In the genomic region with DNA sequence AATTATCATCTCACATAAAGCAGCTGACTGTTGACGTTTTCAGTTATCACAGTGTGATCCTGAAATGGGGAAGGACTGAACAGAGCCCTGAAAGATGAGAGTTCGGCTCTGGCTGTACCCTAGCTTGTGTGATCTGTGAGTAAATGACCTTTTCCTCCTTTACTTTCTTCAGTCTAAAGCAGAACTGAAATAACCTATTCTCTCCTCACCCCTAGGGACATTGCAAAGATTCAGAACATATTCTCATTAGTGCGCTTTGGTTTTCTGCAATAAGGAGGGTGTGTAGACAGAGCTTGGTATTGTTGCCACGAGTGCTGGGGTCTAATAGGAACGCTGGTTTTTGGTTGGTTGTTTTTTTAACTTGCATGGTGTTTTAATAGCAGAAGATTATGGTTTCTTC, we compare ENCODE assay signal across 15 cellular contexts. TPM values are rescaled to one million over a fixed set of nuclear protein-coding genes. Genes with fewer than 3 reads are reported as not detected.
DNase-seq lines count a peak whose midpoint lies in the region; ATAC-seq, FAIRE-seq and TF ChIP-seq lines count a peak whose summit lies in the region.
"Had no signal": no experiment of that assay in that cellular context is flagged by ENCODE, and none has a peak within 500 bp of the region (broad histone marks: within the 10 kb centered on the region; RNA-seq: fewer than 3 reads in every experiment).

No MANE protein-coding gene starts in this region.

- peaks cover 14 to 54% of the 10 kb centered on the region in 2 donors for H3K4me1 Mint-ChIP-seq in natural killer cell treated with Interleukin-12 subunit alpha and Interleukin-12 subunit beta and Interleukin-15 and Interleukin-18, amount 100 ng/mL, for 72 hours (ENCODE audit: low read depth in 2 of 2)
- H3K4me1 Mint-ChIP-seq in natural killer cell, result peaks cover 6% of the 10 kb centered on the region in 2 donors

- no peaks in the 10 kb centered on the region for H3K27me3 Mint-ChIP-seq in natural killer cell treated with Interleukin-12 subunit alpha and Interleukin-12 subunit beta and Interleukin-15 and Interleukin-18, amount 100 ng/mL, for 72 hours
- no peaks in the 10 kb centered on the region for H3K27me3 Mint-ChIP-seq in natural killer cell (ENCODE audit: low read depth in 2 of 2)
- H3K27me3 Mint-ChIP-seq: dendritic cell treated with granulocyte-macrophage colony-stimulating factor and Interleukin-4, amounts not matched to agents 40 ng/mL and 50 ng/mL, for 4 days had no signal

- no peaks in the 10 kb centered on the region for H3K36me3 ChIP-seq in brain microvascular endothelial cell (replicated peaks)
- H3K36me3 ChIP-seq: transverse colon had no signal

- H3K27ac Mint-ChIP-seq in natural killer cell treated with Interleukin-12 subunit alpha and Interleukin-12 subunit beta and Interleukin-15 and Interleukin-18, amount 100 ng/mL, for 72 hours, result peak overlapping the region in 1 of 2 donors; percentile 99
- H3K27ac Mint-ChIP-seq in natural killer cell, result no peak overlapping the region
- H3K27ac Mint-ChIP-seq: activated CD8-positive, alpha-beta T cell treated with anti-CD3 and anti-CD28 coated beads, Interleukin-2, amount 10 ng/mL, durations not matched to agents 7 days and 5 days; dendritic cell treated with granulocyte-macrophage colony-stimulating factor and Interleukin-4, amounts not matched to agents 40 ng/mL and 50 ng/mL, for 4 days had no signal

- H3K4me3 Mint-ChIP-seq in natural killer cell treated with Interleukin-12 subunit alpha and Interleukin-12 subunit beta and Interleukin-15 and Interleukin-18, amount 100 ng/mL, for 72 hours, result peak overlapping the region; percentile 91
- no peak overlapping the region for H3K4me3 Mint-ChIP-seq in natural killer cell
- H3K4me3 Mint-ChIP-seq: activated CD8-positive, alpha-beta T cell treated with anti-CD3 and anti-CD28 coated beads, Interleukin-2, amount 10 ng/mL, durations not matched to agents 7 days and 5 days; dendritic cell treated with granulocyte-macrophage colony-stimulating factor and Interleukin-4, amounts not matched to agents 40 ng/mL and 50 ng/mL, for 4 days had no signal

- H3K27me3 ChIP-seq in brain microvascular endothelial cell (replicated peaks), result no peaks in the 10 kb centered on the region
- H3K27me3 ChIP-seq: transverse colon had no signal

- in situ Hi-C loops in brain microvascular endothelial cell (cut with HindIII; ENCODE audit: low pct_ligation_motif_present, low sequenced_read_pairs), result no loop called here

- no peak for TF ChIP-seq CTCF in natural killer cell (IDR thresholded peaks at IDR 0.05)
- no peak for TF ChIP-seq CTCF in omental fat pad (IDR thresholded peaks at IDR 0.05)
- no peak for TF ChIP-seq CTCF in brain microvascular endothelial cell (IDR thresholded peaks at IDR 0.05; ENCODE audit: low read depth, low read length, missing control alignments)

- FAIRE-seq in HTR-8/SVneo (lab: Jason Lieb, UNC), result no peak
- FAIRE-seq: keratinocyte had no signal

- H3K9me3 Mint-ChIP-seq in natural killer cell treated with Interleukin-12 subunit alpha and Interleukin-12 subunit beta and Interleukin-15 and Interleukin-18, amount 100 ng/mL, for 72 hours, result no peaks in the 10 kb centered on the region
- H3K9me3 Mint-ChIP-seq in natural killer cell, result no peaks in the 10 kb centered on the region
- H3K9me3 Mint-ChIP-seq: dendritic cell treated with granulocyte-macrophage colony-stimulating factor and Interleukin-4, amounts not matched to agents 40 ng/mL and 50 ng/mL, for 4 days had no signal

- ATAC-seq in natural killer cell treated with Interleukin-12 subunit alpha and Interleukin-12 subunit beta and Interleukin-15 and Interleukin-18, amount 100 ng/mL, for 72 hours, result no peak
- ATAC-seq in natural killer cell (no peak), GM21529 (IDR thresholded peaks at IDR 0.05; ENCODE audit: unreplicated experiment) (peak; percentile 80), HG03342 (IDR thresholded peaks at IDR 0.05; ENCODE audit: unreplicated experiment) (peak; percentile 61), GM18517 (IDR thresholded peaks at IDR 0.05; ENCODE audit: unreplicated experiment) (no peak), omental fat pad (ENCODE audit: low FRiP score) (no peak)
- ATAC-seq: activated CD8-positive, alpha-beta T cell treated with anti-CD3 and anti-CD28 coated beads, Interleukin-2, amount 10 ng/mL, durations not matched to agents 7 days and 5 days had no signal

- intact Hi-C loops in natural killer cell (cut with micrococcal nuclease), result no loop called here

- H3K36me3 Mint-ChIP-seq in natural killer cell treated with Interleukin-12 subunit alpha and Interleukin-12 subunit beta and Interleukin-15 and Interleukin-18, amount 100 ng/mL, for 72 hours, result peaks cover 6% of the 10 kb centered on the region
- no peaks in the 10 kb centered on the region for H3K36me3 Mint-ChIP-seq in natural killer cell

- no peak for DNase-seq in natural killer cell treated with Interleukin-12 subunit alpha and Interleukin-12 subunit beta and Interleukin-15 and Interleukin-18, amount 100 ng/mL, for 72 hours (ENCODE audit: low spot score)
- no peak for DNase-seq in natural killer cell
- no peak for DNase-seq in HTR-8/SVneo (ENCODE audit: insufficient read length, low spot score)
- DNase-seq in omental fat pad (ENCODE audit: low spot score), result no peak
- no peak for DNase-seq in brain microvascular endothelial cell
- DNase-seq: activated CD8-positive, alpha-beta T cell treated with anti-CD3 and anti-CD28 coated beads, Interleukin-2, amount 10 ng/mL, durations not matched to agents 7 days and 5 days; DMS153; Karpas-422; SW 1271; transverse colon had no signal

- H3K4me3 ChIP-seq in brain microvascular endothelial cell (ENCODE audit: low read depth, low read length), result no peak overlapping the region
- H3K4me3 ChIP-seq: transverse colon had no signal

- H3K27ac ChIP-seq in brain microvascular endothelial cell, result no peak overlapping the region
- H3K27ac ChIP-seq: transverse colon had no signal

RNA-seq across cellular contexts. Expression of a gene that starts 16.7 kb away (rescaled TPM):
- total RNA-seq in natural killer cell treated with Interleukin-12 subunit alpha and Interleukin-12 subunit beta and Interleukin-15 and Interleukin-18, amount 100 ng/mL, for 72 hours, result 10 to 100 TPM; 20.4 to 41.7 TPM
- total RNA-seq in natural killer cell (10 to 100 TPM; 15.3 to 24.8 (median 22.7) TPM), omental fat pad (10 to 100 TPM; 12.5 to 18.1 (median 14.5) TPM)

RNA-seq across cellular contexts. Expression of a gene that starts 17.3 kb away (rescaled TPM):
- 10 to 100 TPM; 27.7 to 43.0 TPM for total RNA-seq in natural killer cell treated with Interleukin-12 subunit alpha and Interleukin-12 subunit beta and Interleukin-15 and Interleukin-18, amount 100 ng/mL, for 72 hours
- total RNA-seq in natural killer cell (10 to 100 TPM in 2 of 3 donors, 1 to 10 TPM in 1; 9.1 to 11.4 (median 11.1) TPM), omental fat pad (10 to 100 TPM; 21.4 to 47.8 (median 26.2) TPM)

Comparison
In these comparisons a context has a peak if more than half of its experiments do, and no peak if none do; other contexts are left out.
1. ATAC-seq: peak in GM21529 (single experiment) and HG03342 (single experiment); none in natural killer cell treated with Interleukin-12 subunit alpha and Interleukin-12 subunit beta and Interleukin-15 and Interleukin-18, amount 100 ng/mL, for 72 hours (0 of 2), natural killer cell (0 of 3), GM18517 (single experiment) and omental fat pad (single experiment).